Comparison of ENCODE assay signal across 27 cellular contexts in the genomic region with DNA sequence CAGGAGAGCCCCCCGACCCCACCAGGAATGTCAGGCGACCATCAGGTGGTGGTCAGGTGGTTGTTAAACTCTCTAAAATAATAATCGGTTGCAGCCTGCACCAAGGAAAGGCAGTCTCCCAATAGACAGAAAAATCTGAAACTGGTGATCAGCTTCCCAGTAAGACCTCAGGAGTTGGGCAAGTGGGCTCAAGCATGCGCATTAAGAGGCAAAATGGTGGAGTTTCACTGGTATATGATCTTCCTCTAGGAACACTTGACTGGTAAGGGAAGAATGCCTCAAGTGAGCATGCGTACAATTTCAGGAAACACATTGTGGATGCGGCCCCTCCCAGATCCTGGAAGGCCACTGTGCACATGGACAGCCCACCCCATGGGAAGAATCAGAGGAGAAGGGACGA.
"Had no signal": no experiment of that assay in that cellular context is flagged by ENCODE, and none has a peak within 500 bp of the region (broad histone marks: within the 10 kb centered on the region; RNA-seq: fewer than 3 reads in every experiment).

No MANE protein-coding gene starts in this region.

- H3K36me3 ChIP-seq: stomach, suprapubic skin, thoracic aorta, thyroid gland, tibial artery, tibial nerve, transverse colon, upper lobe of left lung, upper lobe of right lung, uterus, vagina had no signal

- DNase-seq: stimulated activated CD4-positive, alpha-beta T cell treated with anti-CD3 and anti-CD28 coated beads, Interleukin-2, amount 100 ng/mL, for 48 hours; stimulated activated CD4-positive, alpha-beta T cell treated with anti-CD3 and anti-CD28 coated beads, Interleukin-4, amount 100 ng/mL, for 1 hour; stimulated activated CD4-positive, alpha-beta T cell treated with anti-CD3 and anti-CD28 coated beads, Interleukin-4, amount 100 ng/mL, for 24 hours; stimulated activated CD4-positive, alpha-beta T cell treated with anti-CD3 and anti-CD28 coated beads, Interleukin-4, amount 100 ng/mL, for 4 hours; stimulated activated CD8-positive, alpha-beta memory T cell treated with anti-CD3 and anti-CD28 coated beads, Interleukin-4, amount 100 ng/mL, for 48 hours; stimulated activated naive B cell treated with anti-CD40 and anti-IgM and Interleukin-4, amounts not matched to agents 10 μg/mL and 1 μg/mL and 100 μg/mL, for 72 hours; stimulated activated naive CD4-positive, alpha-beta T cell; stimulated activated naive CD4-positive, alpha-beta T cell treated with Interleukin-2 at 50 U/mL for 16 hours; stimulated activated naive CD8-positive, alpha-beta T cell treated with anti-CD3 and anti-CD28 coated beads, Interleukin-15, amount 100 ng/mL, for 72 hours; stimulated activated naive CD8-positive, alpha-beta T cell treated with anti-CD3 and anti-CD28 coated beads, Interleukin-15, Interleukin-2, amounts not matched to agents 100 U/mL and 50 U/mL, for 24 hours; stomach; substantia nigra; testis; thyroid gland; tibial artery; transverse colon; trophoblast cell; upper lobe of left lung; upper lobe of right lung; uterus had no signal

- H3K4me3 ChIP-seq: stomach, suprapubic skin, testis, thoracic aorta, thyroid gland, tibial artery, tibial nerve, transverse colon, upper lobe of left lung, upper lobe of right lung, uterus, vagina had no signal

- H3K27me3 ChIP-seq: testis, thyroid gland, tibial nerve, transverse colon, upper lobe of left lung, upper lobe of right lung, uterus, vagina had no signal

- ATAC-seq: stimulated activated effector memory CD8-positive, alpha-beta T cell treated with anti-CD3 and anti-CD28 coated beads, Interleukin-12 subunit alpha, Interleukin-12 subunit beta, amount 100 ng/mL, for 72 hours; stimulated activated memory B cell treated with anti-CD40 and anti-IgM and Interleukin-4, amounts not matched to agents 10 μg/mL and 1 μg/mL and 100 μg/mL, for 72 hours; stimulated activated naive B cell treated with anti-CD40 and anti-IgM and Interleukin-4, amounts not matched to agents 10 μg/mL and 1 μg/mL and 100 μg/mL, for 72 hours; stimulated activated naive CD8-positive, alpha-beta T cell treated with anti-CD3 and anti-CD28 coated beads, Interleukin-15, amount 100 ng/mL, for 72 hours; stimulated activated naive CD8-positive, alpha-beta T cell treated with anti-CD3 and anti-CD28 coated beads, Interleukin-15, Interleukin-2, amounts not matched to agents 100 U/mL and 50 U/mL, for 24 hours; upper lobe of right lung had no signal

- H3K9me3 ChIP-seq: suprapubic skin, testis, thyroid gland, transverse colon, upper lobe of right lung, uterus, vagina had no signal

- H3K4me1 ChIP-seq: suprapubic skin, testis, thyroid gland, tibial artery, transverse colon, upper lobe of right lung, uterus, vagina had no signal

- H3K27ac ChIP-seq: stomach, suprapubic skin, testis, thoracic aorta, thyroid gland, tibial artery, tibial nerve, transverse colon, upper lobe of left lung, upper lobe of right lung, uterus, vagina had no signal

- FAIRE-seq: urothelium cell line had no signal
